8 cellular contexts compared by ENCODE assay signal in the genomic region with DNA sequence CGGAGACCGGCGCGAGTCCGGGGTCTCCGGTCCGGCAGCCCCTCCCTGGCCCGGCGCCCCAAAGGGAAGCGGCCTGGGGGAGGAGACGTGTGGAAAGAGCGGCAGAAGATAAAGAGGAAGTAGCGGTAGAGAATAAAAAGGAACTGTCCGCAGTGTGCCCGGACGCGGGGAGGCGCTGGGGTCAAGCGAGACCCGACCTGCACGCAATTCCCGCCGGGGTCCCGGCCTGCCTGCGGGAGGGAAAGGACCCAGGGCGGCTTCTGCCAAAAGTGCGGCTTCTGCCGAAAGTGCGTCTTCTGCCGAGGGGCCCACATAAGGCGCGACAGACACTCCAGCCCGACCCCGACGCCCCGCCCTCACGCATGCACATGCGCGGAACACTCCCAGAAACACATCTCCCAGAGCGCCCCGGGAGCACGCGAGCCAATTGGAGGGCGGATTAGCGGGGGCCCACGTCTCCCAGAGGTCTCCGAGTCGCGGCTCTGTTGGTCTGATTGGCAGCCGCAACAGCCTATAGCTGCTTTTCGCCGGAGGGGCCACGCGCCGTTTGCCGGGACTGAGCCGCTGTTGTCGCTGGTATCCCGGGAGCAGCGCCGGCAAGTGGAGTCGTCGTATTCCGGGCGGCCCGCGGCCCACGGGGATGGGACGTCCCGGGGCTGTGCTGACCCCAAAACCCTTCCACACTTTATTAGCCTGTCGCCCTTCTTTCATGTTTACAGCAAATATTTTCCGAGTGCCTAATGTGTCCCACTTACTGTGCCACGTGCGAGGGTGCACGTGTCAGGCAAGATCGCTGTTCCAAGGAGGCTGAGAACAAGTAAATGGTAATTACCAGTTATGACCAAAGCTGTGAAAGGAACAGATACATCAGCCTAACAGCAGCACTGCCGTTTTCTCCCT. TPM values are rescaled to one million over a fixed set of nuclear protein-coding genes. Genes with fewer than 3 reads are reported as not detected.
DNase-seq lines count a peak whose midpoint lies in the region; ATAC-seq, FAIRE-seq and TF ChIP-seq lines count a peak whose summit lies in the region.

No MANE protein-coding gene starts in this region.

- H2BK120ac ChIP-seq in neuronal stem cell (ENCODE audit: low read depth, low read length) = no peak overlapping the region

- peak; percentile 92 for FAIRE-seq in G401.6 (lab: Jason Lieb, UNC)

- no peak overlapping the region for H2BK5ac ChIP-seq in neuronal stem cell (ENCODE audit: low read length)

- H3K36me3 ChIP-seq in HAP-1 (replicated peaks) (no peaks in the 10 kb centered on the region), MG63 (no peaks in the 10 kb centered on the region), neuronal stem cell (replicated peaks in 1 of 2; ENCODE audit: control insufficient read depth in 2 of 2, insufficient read depth in 2 of 2, low read length in 2 of 2) (no peaks in the 10 kb centered on the region)

- H2AFZ ChIP-seq in neuronal stem cell (ENCODE audit: low read length) = peak overlapping the region; percentile 90

- peak; percentile 92 for ATAC-seq in foreskin keratinocyte

- in situ Hi-C loops in HAP-1 (cut with MboI; ENCODE audit: low sequenced_read_pairs) = no loop called here

- peak overlapping the region; percentile 62 for H3K23ac ChIP-seq in neuronal stem cell (ENCODE audit: low read depth, low read length, poor library complexity)

- no peaks in the 10 kb centered on the region for H3K79me1 ChIP-seq in neuronal stem cell (ENCODE audit: low read depth, low read length)

- peak overlapping the region; percentile 78 for H3K9ac ChIP-seq in neuronal stem cell (ENCODE audit: low read depth, low read length, poor library complexity)

- DNase-seq in HAP-1 (ENCODE audit: low spot score in 2 of 2) = peak; percentile 97 to 99
- peak; percentile 87 for DNase-seq in MG63
- peak; percentile 90 for DNase-seq in SHP77 treated with DMSO at 0.1 percent for 48 hours (lab: John Stamatoyannopoulos, UW)
- DNase-seq in activated gamma-delta T cell treated with anti-CD3 and anti-CD28 coated beads, Interleukin-2, amount 50 U/mL, for 16 hours (ENCODE audit: low read depth) = peak; percentile 95
- peak; percentile 82 to 96 for DNase-seq in foreskin keratinocyte
- DNase-seq in neuronal stem cell (ENCODE audit: low spot score) = peak; percentile 89
- DNase-seq in substantia nigra (lab: John Stamatoyannopoulos, UW) = peak; percentile 82 to 99 (median 98)

- no peak overlapping the region for H4K91ac ChIP-seq in neuronal stem cell (ENCODE audit: low read depth, low read length, poor library complexity)

- no peak overlapping the region for H2AK5ac ChIP-seq in neuronal stem cell (ENCODE audit: low read depth, low read length)

- peak overlapping the region; percentile 50 for H4K8ac ChIP-seq in neuronal stem cell (ENCODE audit: low read depth, low read length)

- H3K27me3 ChIP-seq in HAP-1 (ENCODE audit: low read depth) (no peaks in the 10 kb centered on the region), MG63 (no peaks in the 10 kb centered on the region), foreskin keratinocyte (no peaks in the 10 kb centered on the region), neuronal stem cell (ENCODE audit: control insufficient read depth in 3 of 3, insufficient read depth in 3 of 3, low read depth in 1 of 3, low read length in 3 of 3) (no peaks in the 10 kb centered on the region)

- H3K4me1 ChIP-seq in HAP-1 (peaks cover 5% of the 10 kb centered on the region; the same call in 1 of the 2 replicates), foreskin keratinocyte (no peaks in the 10 kb centered on the region), neuronal stem cell (ENCODE audit: control insufficient read depth in 2 of 2, insufficient read depth in 1 of 2, low read depth in 1 of 2, low read length in 2 of 2) (peaks cover 3 to 4% of the 10 kb centered on the region in 2 donors)

- no peak overlapping the region for H2BK15ac ChIP-seq in neuronal stem cell (ENCODE audit: low read length)

- peak overlapping the region; percentile 84 for H3K27ac ChIP-seq in foreskin keratinocyte
- no peak overlapping the region for H3K27ac ChIP-seq in neuronal stem cell (replicated peaks; ENCODE audit: low read length)
- peak overlapping the region; percentile 91 for H3K27ac ChIP-seq in substantia nigra (ENCODE audit: low read depth, low read length, poor library complexity, severe bottlenecking)

- no CpG with 5 or more reads among the region's 77 CpGs for WGBS in neuronal stem cell (ENCODE audit: extremely low coverage in 2 of 2, insufficient read length in 2 of 2, insufficient replicate concordance in 1 of 2), 2 donors

- no peak overlapping the region for H3K4ac ChIP-seq in neuronal stem cell (ENCODE audit: low read length)

- peak overlapping the region; percentile 52 for H3K4me2 ChIP-seq in neuronal stem cell (ENCODE audit: insufficient read depth, low read length, poor library complexity, severe bottlenecking)

- TF ChIP-seq CTCF in foreskin keratinocyte (conservative IDR thresholded peaks at IDR 0.05) = peak; percentile 59

- H3K9me3 ChIP-seq in HAP-1 (peaks cover 7% of the 10 kb centered on the region), MG63 (no peaks in the 10 kb centered on the region; the same call in 1 of the 2 replicates), neuronal stem cell (replicated peaks in 1 of 2; ENCODE audit: control insufficient read depth in 2 of 2, insufficient read depth in 1 of 2, low read depth in 1 of 2, low read length in 2 of 2) (peaks cover 0 to 3% of the 10 kb centered on the region in 2 donors)

- H3K18ac ChIP-seq in neuronal stem cell (ENCODE audit: low read length) = peak overlapping the region; percentile 33

- H2BK12ac ChIP-seq in neuronal stem cell (ENCODE audit: low read length) = no peak overlapping the region

- no peak overlapping the region for H3K14ac ChIP-seq in neuronal stem cell (ENCODE audit: low read length)

- H3K4me3 ChIP-seq in HAP-1 (peak overlapping the region; percentile 65), MG63 (peak overlapping the region; percentile 53), neuronal stem cell (ENCODE audit: low read length in 2 of 2) (peak overlapping the region; percentile 73 to 79)

RNA-seq across cellular contexts. Expression of a gene that starts 8.0 kb away (rescaled TPM):
- 0.07 TPM in 1 of 2 replicates, not detected in the other for total RNA-seq in MG63 (2014; rRNA removed; shearing (Covaris generic); ENCODE audit: low replicate concordance)
- total RNA-seq in foreskin keratinocyte = not detected in 2 replicates
- polyA plus RNA-seq in foreskin keratinocyte = not detected in 2 replicates
- not detected for polyA plus RNA-seq in neuronal stem cell (2013, experiment 1 of 2)
- polyA plus RNA-seq in neuronal stem cell (2013, experiment 2 of 2) = not detected

RNA-seq across cellular contexts. Expression of a gene that starts 18.9 kb away (rescaled TPM):
- total RNA-seq in MG63 (2014; rRNA removed; shearing (Covaris generic); ENCODE audit: low replicate concordance) = 48.3 and 74.7 TPM in 2 replicates
- 24.3 and 26.8 TPM in 2 replicates for total RNA-seq in foreskin keratinocyte
- polyA plus RNA-seq in foreskin keratinocyte = 11.2 and 11.8 TPM in 2 replicates
- polyA plus RNA-seq in neuronal stem cell (2013, experiment 1 of 2) = 20.8 TPM
- polyA plus RNA-seq in neuronal stem cell (2013, experiment 2 of 2) = 19.7 TPM

RNA-seq across cellular contexts. Expression of a gene that starts 29.4 kb away (rescaled TPM):
- 3.4 and 5.8 TPM in 2 replicates for total RNA-seq in MG63 (2014; rRNA removed; shearing (Covaris generic); ENCODE audit: low replicate concordance)
- 6.8 and 8.7 TPM in 2 replicates for total RNA-seq in foreskin keratinocyte
- 2.6 and 2.8 TPM in 2 replicates for polyA plus RNA-seq in foreskin keratinocyte
- polyA plus RNA-seq in neuronal stem cell (2013, experiment 1 of 2) = 3.3 TPM
- 3.6 TPM for polyA plus RNA-seq in neuronal stem cell (2013, experiment 2 of 2)

RNA-seq across cellular contexts. Expression of a gene that starts 40.8 kb away (rescaled TPM):
- 5.2 and 10.7 TPM in 2 replicates for total RNA-seq in MG63 (2014; rRNA removed; shearing (Covaris generic); ENCODE audit: low replicate concordance)
- total RNA-seq in foreskin keratinocyte = 1.2 TPM in 2 replicates
- 0.37 and 0.64 TPM in 2 replicates for polyA plus RNA-seq in foreskin keratinocyte
- 4.8 TPM for polyA plus RNA-seq in neuronal stem cell (2013, experiment 1 of 2)
- 5.0 TPM for polyA plus RNA-seq in neuronal stem cell (2013, experiment 2 of 2)

RNA-seq across cellular contexts. Expression of a gene that starts 40.9 kb away (rescaled TPM):
- 13.7 and 20.3 TPM in 2 replicates for total RNA-seq in MG63 (2014; rRNA removed; shearing (Covaris generic); ENCODE audit: low replicate concordance)
- 17.0 and 17.7 TPM in 2 replicates for total RNA-seq in foreskin keratinocyte
- polyA plus RNA-seq in foreskin keratinocyte = 6.6 and 6.7 TPM in 2 replicates
- polyA plus RNA-seq in neuronal stem cell (2013, experiment 1 of 2) = 16.3 TPM
- polyA plus RNA-seq in neuronal stem cell (2013, experiment 2 of 2) = 16.2 TPM
